ENCODE assay signal across 43 cellular contexts in genomic region chr9:108823829-108824228, GRCh38. TPM values are rescaled to one million over a fixed set of nuclear protein-coding genes. Genes with fewer than 3 reads are reported as not detected.
"Had no signal": no experiment of that assay in that cellular context is flagged by ENCODE, and none has a peak within 500 bp of the region (broad histone marks: within the 10 kb centered on the region; RNA-seq: fewer than 3 reads in every experiment).

No MANE protein-coding gene starts in this region.

- H3K4me1 Mint-ChIP-seq: activated naive CD4-positive, alpha-beta T cell treated with anti-CD3 and anti-CD28 coated beads, Interleukin-2, amount 10 ng/mL, durations not matched to agents 7 days and 5 days; activated naive CD4-positive, alpha-beta T cell treated with anti-CD3 and anti-CD28 coated beads, Interleukin-2, amount 50 U/mL, for 24 hours; activated naive CD8-positive, alpha-beta T cell treated with anti-CD3 and anti-CD28 coated beads for 36 hours; activated naive CD8-positive, alpha-beta T cell treated with anti-CD3 and anti-CD28 coated beads, Interleukin-2, amount 10 ng/mL, durations not matched to agents 7 days and 5 days; activated naive CD8-positive, alpha-beta T cell treated with anti-CD3 and anti-CD28 coated beads, Interleukin-2, amount 50 U/mL, for 24 hours; activated T-helper 17 cell treated with anti-CD3 and anti-CD28 coated beads, Interleukin-2, amount 50 U/mL, for 72 hours; brain; central memory CD8-positive, alpha-beta T cell had no signal

- H3K4me1 ChIP-seq: adrenal gland, ascending aorta, body of pancreas, breast epithelium had no signal

- H3K4me3 ChIP-seq: adrenal gland, ascending aorta, body of pancreas, breast epithelium, cardiac muscle cell had no signal

- H3K27ac ChIP-seq: adrenal gland, ascending aorta, body of pancreas, brain microvascular endothelial cell, breast epithelium, cardiac muscle cell had no signal

- H3K36me3 Mint-ChIP-seq: activated naive CD4-positive, alpha-beta T cell treated with anti-CD3 and anti-CD28 coated beads, Interleukin-2, amount 10 ng/mL, durations not matched to agents 7 days and 5 days; activated naive CD4-positive, alpha-beta T cell treated with anti-CD3 and anti-CD28 coated beads, Interleukin-2, amount 50 U/mL, for 24 hours; activated naive CD8-positive, alpha-beta T cell; activated naive CD8-positive, alpha-beta T cell treated with anti-CD3 and anti-CD28 coated beads, Interleukin-2, amount 10 ng/mL, durations not matched to agents 7 days and 5 days; brain had no signal

- H3K4me3 Mint-ChIP-seq: activated naive CD4-positive, alpha-beta T cell treated with anti-CD3 and anti-CD28 coated beads for 36 hours; activated naive CD4-positive, alpha-beta T cell treated with anti-CD3 and anti-CD28 coated beads, Interleukin-2, amount 10 ng/mL, durations not matched to agents 7 days and 5 days; activated naive CD4-positive, alpha-beta T cell treated with anti-CD3 and anti-CD28 coated beads, Interleukin-2, amount 50 U/mL, for 24 hours; activated naive CD8-positive, alpha-beta T cell; activated naive CD8-positive, alpha-beta T cell treated with anti-CD3 and anti-CD28 coated beads for 36 hours; activated naive CD8-positive, alpha-beta T cell treated with anti-CD3 and anti-CD28 coated beads, Interleukin-2, amount 10 ng/mL, durations not matched to agents 7 days and 5 days; activated naive CD8-positive, alpha-beta T cell treated with anti-CD3 and anti-CD28 coated beads, Interleukin-2, amount 50 U/mL, for 24 hours; activated T-cell treated with anti-CD3 and anti-CD28 coated beads, Interleukin-2, amount 50 U/mL, for 24 hours; activated T-cell treated with anti-CD3 and anti-CD28 coated beads, Interleukin-2, amount 50 U/mL, for 4 hours; activated T-cell treated with anti-CD3 and anti-CD28 coated beads, Interleukin-2, amount 50 U/mL, for 72 hours; activated T-helper 1 cell treated with anti-CD3 and anti-CD28 coated beads, Interleukin-12 subunit alpha, Interleukin-12 subunit beta, Interleukin-2, Interleukin-4 antibody, amounts not matched to agents 30 ng/mL and 10 ng/mL and 1 ng/mL, durations not matched to agents 14 hours and 24 hours and 36 hours; activated T-helper 17 cell treated with anti-CD3 and anti-CD28 coated beads, Interleukin-2, amount 50 U/mL, for 72 hours; brain; central memory CD8-positive, alpha-beta T cell had no signal

- H3K36me3 ChIP-seq: adrenal gland, ascending aorta, brain microvascular endothelial cell, breast epithelium, cardiac muscle cell had no signal

- DNase-seq: activated effector memory CD4-positive, alpha-beta T cell treated with anti-CD3 and anti-CD28 coated beads, Interleukin-2, amount 50 U/mL, for 16 hours; activated effector memory CD4-positive, alpha-beta T cell treated with Interleukin-2 at 50 U/mL for 16 hours; activated gamma-delta T cell; activated gamma-delta T cell treated with Interleukin-2 at 50 U/mL for 16 hours; activated naive CD4-positive, alpha-beta T cell; activated naive CD4-positive, alpha-beta T cell treated with anti-CD3 and anti-CD28 coated beads for 36 hours; activated naive CD4-positive, alpha-beta T cell treated with anti-CD3 and anti-CD28 coated beads, Interleukin-2, amount 10 ng/mL, durations not matched to agents 7 days and 5 days; activated naive CD4-positive, alpha-beta T cell treated with anti-CD3 and anti-CD28 coated beads, Interleukin-2, amount 50 U/mL, for 16 hours; activated naive CD4-positive, alpha-beta T cell treated with Interleukin-2 at 50 U/mL for 16 hours; activated naive CD8-positive, alpha-beta T cell treated with anti-CD3 and anti-CD28 coated beads for 36 hours; activated naive CD8-positive, alpha-beta T cell treated with anti-CD3 and anti-CD28 coated beads, Interleukin-2, amount 10 ng/mL, durations not matched to agents 7 days and 5 days; activated naive CD8-positive, alpha-beta T cell treated with anti-CD3 and anti-CD28 coated beads, Interleukin-2, amount 50 U/mL, for 24 hours; activated T-cell treated with anti-CD3 and anti-CD28 coated beads, Interleukin-2, amount 50 U/mL, for 24 hours; activated T-cell treated with anti-CD3 and anti-CD28 coated beads, Interleukin-2, amount 50 U/mL, for 4 hours; activated T-cell treated with anti-CD3 and anti-CD28 coated beads, Interleukin-2, amount 50 U/mL, for 48 hours; activated T-cell treated with anti-CD3 and anti-CD28 coated beads, Interleukin-2, amount 50 U/mL, for 72 hours; adrenal gland; amniotic stem cell; amygdala; anterior cingulate cortex; aorta; body of pancreas; brain microvascular endothelial cell; caudate nucleus; central memory CD4-positive, alpha-beta T cell; cerebellar nuclear complex had no signal

- FAIRE-seq: astrocyte, bronchial epithelial cell, colon had no signal

- H3K27ac Mint-ChIP-seq: activated naive CD4-positive, alpha-beta T cell treated with anti-CD3 and anti-CD28 coated beads for 36 hours; activated naive CD4-positive, alpha-beta T cell treated with anti-CD3 and anti-CD28 coated beads, Interleukin-2, amount 10 ng/mL, durations not matched to agents 7 days and 5 days; activated naive CD4-positive, alpha-beta T cell treated with anti-CD3 and anti-CD28 coated beads, Interleukin-2, amount 50 U/mL, for 24 hours; activated naive CD4-positive, alpha-beta T cell treated with anti-CD3 and anti-CD28 coated beads, Interleukin-2, amount 50 U/mL, for 72 hours; activated naive CD8-positive, alpha-beta T cell; activated naive CD8-positive, alpha-beta T cell treated with anti-CD3 and anti-CD28 coated beads for 36 hours; activated naive CD8-positive, alpha-beta T cell treated with anti-CD3 and anti-CD28 coated beads, Interleukin-2, amount 10 ng/mL, durations not matched to agents 7 days and 5 days; activated naive CD8-positive, alpha-beta T cell treated with anti-CD3 and anti-CD28 coated beads, Interleukin-2, amount 50 U/mL, for 24 hours; activated T-cell treated with anti-CD3 and anti-CD28 coated beads, Interleukin-2, amount 50 U/mL, for 24 hours; activated T-cell treated with anti-CD3 and anti-CD28 coated beads, Interleukin-2, amount 50 U/mL, for 72 hours; activated T-helper 1 cell treated with anti-CD3 and anti-CD28 coated beads, Interleukin-12 subunit alpha, Interleukin-12 subunit beta, Interleukin-2, Interleukin-4 antibody, amounts not matched to agents 30 ng/mL and 10 ng/mL and 1 ng/mL, durations not matched to agents 14 hours and 24 hours and 36 hours; activated T-helper 17 cell treated with anti-CD3 and anti-CD28 coated beads, Interleukin-2, amount 50 U/mL, for 72 hours; activated T-helper 2 cell treated with anti-CD3 and anti-CD28 coated beads, Interferon-gamma antibody, Interleukin-2, Interleukin-4, amounts not matched to agents 10 μg/mL and 5 μg/mL and 100 μg/mL, durations not matched to agents 14 hours and 24 hours and 36 hours; brain had no signal

- H3K27me3 ChIP-seq: adrenal gland, ascending aorta, body of pancreas, brain microvascular endothelial cell, breast epithelium, cardiac muscle cell had no signal

- ATAC-seq: activated naive CD4-positive, alpha-beta T cell treated with anti-CD3 and anti-CD28 coated beads, Interleukin-2, amount 50 U/mL, for 72 hours; activated naive CD8-positive, alpha-beta T cell treated with anti-CD3 and anti-CD28 coated beads, Interleukin-2, amount 50 U/mL, for 24 hours; activated T-cell treated with anti-CD3 and anti-CD28 coated beads, Interleukin-2, amount 50 U/mL, for 4 hours; activated T-cell treated with anti-CD3 and anti-CD28 coated beads, Interleukin-2, amount 50 U/mL, for 72 hours; activated T-helper 17 cell treated with anti-CD3 and anti-CD28 coated beads, Interleukin-2, amount 50 U/mL, for 72 hours; body of pancreas had no signal

- H3K9me3 ChIP-seq: adrenal gland, ascending aorta had no signal

RNA-seq across cellular contexts. Expression of gene ACTL7B, which starts 32.0 kb away (rescaled TPM):
- total RNA-seq: activated naive CD4-positive, alpha-beta T cell treated with anti-CD3 and anti-CD28 coated beads for 36 hours; activated naive CD8-positive, alpha-beta T cell treated with anti-CD3 and anti-CD28 coated beads for 36 hours; activated naive CD8-positive, alpha-beta T cell treated with anti-CD3 and anti-CD28 coated beads, Interleukin-2, amount 10 ng/mL, durations not matched to agents 7 days and 5 days; aorta; ascending aorta; astrocyte; bronchial epithelial cell; cardiac muscle cell; cardiac septum; cerebellum had no signal
- polyA plus RNA-seq: adipose tissue, aorta, cardiac muscle cell had no signal

RNA-seq across cellular contexts. Expression of gene ACTL7A, which starts 38.2 kb away (rescaled TPM):
- total RNA-seq: activated naive CD4-positive, alpha-beta T cell treated with anti-CD3 and anti-CD28 coated beads for 36 hours; activated naive CD4-positive, alpha-beta T cell treated with anti-CD3 and anti-CD28 coated beads, Interleukin-2, amount 50 U/mL, for 72 hours; activated naive CD8-positive, alpha-beta T cell treated with anti-CD3 and anti-CD28 coated beads for 36 hours; activated naive CD8-positive, alpha-beta T cell treated with anti-CD3 and anti-CD28 coated beads, Interleukin-2, amount 10 ng/mL, durations not matched to agents 7 days and 5 days; activated T-cell treated with anti-CD3 and anti-CD28 coated beads, Interleukin-2, amount 50 U/mL, for 4 hours; activated T-cell treated with anti-CD3 and anti-CD28 coated beads, Interleukin-2, amount 50 U/mL, for 72 hours; activated T-helper 1 cell treated with anti-CD3 and anti-CD28 coated beads, Interleukin-12 subunit alpha, Interleukin-12 subunit beta, Interleukin-2, Interleukin-4 antibody, amounts not matched to agents 30 ng/mL and 10 ng/mL and 1 ng/mL, durations not matched to agents 14 hours and 24 hours and 36 hours; activated T-helper 17 cell treated with anti-CD3 and anti-CD28 coated beads, Interleukin-2, amount 50 U/mL, for 72 hours; activated T-helper 2 cell treated with anti-CD3 and anti-CD28 coated beads, Interferon-gamma antibody, Interleukin-2, Interleukin-4, amounts not matched to agents 10 μg/mL and 5 μg/mL and 100 μg/mL, durations not matched to agents 14 hours and 24 hours and 36 hours; adrenal gland; aorta; ascending aorta; astrocyte; body of pancreas; breast epithelium; bronchial epithelial cell; cardiac muscle cell; cardiac septum; cerebellum had no signal
- polyA plus RNA-seq: adipose tissue, adrenal gland, aorta, cardiac muscle cell had no signal
